Comparison of ENCODE assay signal across 1 cellular context in genomic region chr4:152033621-152034020, GRCh38.
TF ChIP-seq lines count a peak whose summit lies in the region.

No MANE protein-coding gene starts in this region.

TF ChIP-seq in IMR-90, 13 proteins besides CTCF, POLR2A, EP300 and RAD21 (continued from another document):
- TF ChIP-seq USF2 (IDR thresholded peaks at IDR 0.05; ENCODE audit: low read depth, low read length) (no peak), NFE2L2 (IDR thresholded peaks at IDR 0.05; ENCODE audit: low read depth, low read length) (no peak), SMC3 (IDR thresholded peaks at IDR 0.05; ENCODE audit: low read depth, low read length) (no peak), ELK1 (IDR thresholded peaks at IDR 0.05; ENCODE audit: borderline replicate concordance, low read depth, low read length) (no peak)
